8 cellular contexts compared by ENCODE assay signal in the genomic region with DNA sequence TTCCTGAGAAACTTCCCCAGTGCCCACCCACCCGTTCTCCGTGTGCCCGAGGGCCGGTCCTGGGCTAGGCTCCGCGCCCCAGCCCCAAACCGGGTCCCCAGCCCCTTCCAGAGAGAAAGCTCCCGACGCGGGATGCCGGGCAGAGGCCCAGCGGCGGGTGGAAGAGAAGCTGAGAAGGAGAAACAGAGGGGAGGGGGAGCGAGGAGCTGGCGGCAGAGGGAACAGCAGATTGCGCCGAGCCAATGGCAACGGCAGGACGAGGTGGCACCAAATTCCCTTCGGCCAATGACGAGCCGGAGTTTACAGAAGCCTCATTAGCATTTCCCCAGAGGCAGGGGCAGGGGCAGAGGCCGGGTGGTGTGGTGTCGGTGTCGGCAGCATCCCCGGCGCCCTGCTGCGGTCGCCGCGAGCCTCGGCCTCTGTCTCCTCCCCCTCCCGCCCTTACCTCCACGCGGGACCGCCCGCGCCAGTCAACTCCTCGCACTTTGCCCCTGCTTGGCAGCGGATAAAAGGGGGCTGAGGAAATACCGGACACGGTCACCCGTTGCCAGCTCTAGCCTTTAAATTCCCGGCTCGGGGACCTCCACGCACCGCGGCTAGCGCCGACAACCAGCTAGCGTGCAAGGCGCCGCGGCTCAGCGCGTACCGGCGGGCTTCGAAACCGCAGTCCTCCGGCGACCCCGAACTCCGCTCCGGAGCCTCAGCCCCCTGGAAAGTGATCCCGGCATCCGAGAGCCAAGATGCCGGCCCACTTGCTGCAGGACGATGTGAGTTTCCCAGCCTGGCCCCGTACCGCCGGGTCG. TPM values are rescaled to one million over a fixed set of nuclear protein-coding genes. Genes with fewer than 3 reads are reported as not detected.
A peak's percentile ranks its signal among the peaks of the same experiment; 100 is the strongest.
DNase-seq lines count a peak whose midpoint lies in the region; ATAC-seq lines count a peak whose summit lies in the region.

TSS of gene SCD (plus strand) at position 469 of the 803 bp plus-strand sequence. CDS start at position 741, 272 bp downstream.

- POLR2A ChIA-PET in activated CD4-positive, alpha-beta T cell treated with anti-CD3 and anti-CD28 coated beads, Interleukin-2, amount 10 ng/mL, durations not matched to agents 7 days and 5 days (lab: Charles Lee), result interaction anchor here (0.6 to 1.5 kb wide), 4 partner anchors 20 to 649 kb away, joined by 3 to 7 read pairs (median 3); no protein-coding TSS in a partner anchor

- H3K4me1 Mint-ChIP-seq in activated CD4-positive, alpha-beta T cell treated with anti-CD3 and anti-CD28 coated beads, Interleukin-2, amount 10 ng/mL, durations not matched to agents 7 days and 5 days, result peaks cover 71% of the 10 kb centered on the region

- peaks cover 32 to 42% (median 39%) of the 10 kb centered on the region in 11 experiments for H3K36me3 ChIP-seq in BLaER1 treated with 17β-estradiol and CSF1 and Interleukin-3, amounts not matched to agents 10 nM and 100 nM

- peak; percentile 95 for DNase-seq in NCI-H69 (lab: John Stamatoyannopoulos, UW)
- peak; percentile 93 for DNase-seq in activated CD4-positive, alpha-beta T cell treated with anti-CD3 and anti-CD28 coated beads, Interleukin-2, amount 10 ng/mL, durations not matched to agents 7 days and 5 days
- peak; percentile 91 for DNase-seq in dedifferentiated amniotic fluid mesenchymal stem cell (ENCODE audit: extremely low spot score)
- peak; percentile 83 for DNase-seq in left lobe of liver (ENCODE audit: low spot score)
- peak; percentile 77 to 85 for DNase-seq in stimulated activated CD4-positive, alpha-beta T cell treated with anti-CD3 and anti-CD28 coated beads, Interleukin-2, amount 100 ng/mL, for 24 hours

- no peaks in the 10 kb centered on the region for H3K9me3 Mint-ChIP-seq in activated CD4-positive, alpha-beta T cell treated with anti-CD3 and anti-CD28 coated beads, Interleukin-2, amount 10 ng/mL, durations not matched to agents 7 days and 5 days

- peak within 1 kb of the TSS; percentile 97 for H3K4me3 Mint-ChIP-seq in activated CD4-positive, alpha-beta T cell treated with anti-CD3 and anti-CD28 coated beads, Interleukin-2, amount 10 ng/mL, durations not matched to agents 7 days and 5 days

- ATAC-seq in GM19372 (IDR thresholded peaks at IDR 0.05; ENCODE audit: low read depth, unreplicated experiment) (peak; percentile 82), HG03521 (IDR thresholded peaks at IDR 0.05; ENCODE audit: unreplicated experiment) (peak; percentile 84), left lobe of liver (peak; percentile 80)

- H3K4me3 ChIP-seq in BLaER1 treated with 17β-estradiol and CSF1 and Interleukin-3, amounts not matched to agents 10 nM and 100 nM, result peak within 1 kb of the TSS; percentile 82 to 97 (median 94)

- peaks cover 44 to 60% (median 52%) of the 10 kb centered on the region in 10 experiments for H3K4me1 ChIP-seq in BLaER1 treated with 17β-estradiol and CSF1 and Interleukin-3, amounts not matched to agents 10 nM and 100 nM

- CTCF ChIA-PET in activated CD4-positive, alpha-beta T cell treated with anti-CD3 and anti-CD28 coated beads, Interleukin-2, amount 10 ng/mL, durations not matched to agents 7 days and 5 days (lab: Charles Lee), result interaction anchor here (0.6 to 2.9 kb wide), 17 partner anchors 10 to 215 kb away, joined by 3 to 16 read pairs (median 5); partner anchors contain the start of genes HIF1AN, PKD2L1 and SEC31B

- H3K27ac Mint-ChIP-seq in activated CD4-positive, alpha-beta T cell treated with anti-CD3 and anti-CD28 coated beads, Interleukin-2, amount 10 ng/mL, durations not matched to agents 7 days and 5 days, result peak within 1 kb of the TSS; percentile 83

- no peaks in the 10 kb centered on the region for H3K27me3 Mint-ChIP-seq in activated CD4-positive, alpha-beta T cell treated with anti-CD3 and anti-CD28 coated beads, Interleukin-2, amount 10 ng/mL, durations not matched to agents 7 days and 5 days

- peak within 1 kb of the TSS; percentile 83 to 93 (median 90) for H3K9ac ChIP-seq in BLaER1 treated with 17β-estradiol and CSF1 and Interleukin-3, amounts not matched to agents 10 nM and 100 nM

- peak within 1 kb of the TSS; percentile 70 to 91 (median 84); a peak in 21 of 22 replicates for H3K27ac ChIP-seq in BLaER1 treated with 17β-estradiol and CSF1 and Interleukin-3, amounts not matched to agents 10 nM and 100 nM

- peaks cover 35 to 43% (median 40%) of the 10 kb centered on the region in 11 experiments; a peak in 21 of 22 replicates for H4K20me1 ChIP-seq in BLaER1 treated with 17β-estradiol and CSF1 and Interleukin-3, amounts not matched to agents 10 nM and 100 nM

- H3K9me3 ChIP-seq in BLaER1 treated with 17β-estradiol and CSF1 and Interleukin-3, amounts not matched to agents 10 nM and 100 nM (replicated peaks in 1 of 11), result no peaks in the 10 kb centered on the region

- H3K4me2 ChIP-seq in BLaER1 treated with 17β-estradiol and CSF1 and Interleukin-3, amounts not matched to agents 10 nM and 100 nM, result peak within 1 kb of the TSS; percentile 87 to 99 (median 97)

- H3K27me3 ChIP-seq in BLaER1 treated with 17β-estradiol and CSF1 and Interleukin-3, amounts not matched to agents 10 nM and 100 nM, result no peaks in the 10 kb centered on the region

- peaks cover 43% of the 10 kb centered on the region for H3K36me3 Mint-ChIP-seq in activated CD4-positive, alpha-beta T cell treated with anti-CD3 and anti-CD28 coated beads, Interleukin-2, amount 10 ng/mL, durations not matched to agents 7 days and 5 days (ENCODE audit: low read depth)

RNA-seq across cellular contexts. Expression of gene SCD, which starts in this region (rescaled TPM):
- 100 to 1,000 TPM; 117 to 129 TPM for total RNA-seq in activated CD4-positive, alpha-beta T cell treated with anti-CD3 and anti-CD28 coated beads, Interleukin-2, amount 10 ng/mL, durations not matched to agents 7 days and 5 days
- 257 TPM for total RNA-seq in left lobe of liver

Comparison
In these comparisons a context has a peak if more than half of its experiments do, and no peak if none do; other contexts are left out.
1. Peak in every context shown above with its lines: DNase-seq, ATAC-seq, H3K4me3 ChIP-seq and H3K27ac ChIP-seq.